In genomic region chr12:27588075-27588730, GRCh38 we compare ENCODE assay signal across 8 cellular contexts.
DNase-seq lines count a peak whose midpoint lies in the region; ATAC-seq, FAIRE-seq and TF ChIP-seq lines count a peak whose summit lies in the region.
"Not testable (repeated sequence)": the region's sequence is repeated elsewhere in the genome, so short reads cannot be mapped to it uniquely, and the experiment has no call there.

No MANE protein-coding gene starts in this region.

- not testable (repeated sequence) for H3K4me1 Mint-ChIP-seq in T-helper 17 cell
- H3K4me1 Mint-ChIP-seq in activated T-cell treated with anti-CD3 and anti-CD28 coated beads, Interleukin-2, amount 50 U/mL, for 72 hours (ENCODE audit: low read depth) = peaks cover 23% of the 10 kb centered on the region
- peaks cover 9 to 13% of the 10 kb centered on the region in 2 donors for H3K4me1 Mint-ChIP-seq in immature natural killer cell

- H3K9me3 ChIP-seq in T-helper 17 cell (ENCODE audit: control insufficient read depth, low read length, poor library complexity, severe bottlenecking); GM12878 (replicated peaks; ENCODE audit: control insufficient read depth, insufficient read depth, low read length); smooth muscle cell (replicated peaks; ENCODE audit: low read depth): not testable (repeated sequence)

- DNase-seq in GM12865 (ENCODE audit: low read depth); T-helper 17 cell; activated T-cell treated with anti-CD3 and anti-CD28 coated beads, Interleukin-2, amount 50 U/mL, for 72 hours; GM12878 (ENCODE audit: low read depth, low spot score); immature natural killer cell; smooth muscle cell (lab: John Stamatoyannopoulos, UW; ENCODE audit: unreplicated experiment): not testable (repeated sequence)

- H3K9ac ChIP-seq in GM12878 (ENCODE audit: control insufficient read depth, insufficient read depth, low read length); smooth muscle cell (ENCODE audit: low read depth): not testable (repeated sequence)

- not testable (repeated sequence) for TF ChIP-seq RAD21 in GM12878 (IDR thresholded peaks at IDR 0.05; ENCODE audit: insufficient read depth, low read depth, low read length)

- not testable (repeated sequence) for H4K20me1 ChIP-seq in GM12878 (ENCODE audit: control insufficient read depth, insufficient read depth)
- peaks cover 83% of the 10 kb centered on the region for H4K20me1 ChIP-seq in smooth muscle cell (ENCODE audit: low read depth)

- H3K4me3 Mint-ChIP-seq in T-helper 17 cell (peak overlapping the region; percentile 74), immature natural killer cell (peak overlapping the region; percentile 5 to 36 (median 29))
- peak overlapping the region; percentile 67 to 85 for H3K4me3 Mint-ChIP-seq in activated T-cell treated with anti-CD3 and anti-CD28 coated beads, Interleukin-2, amount 50 U/mL, for 72 hours

- ATAC-seq in HG03097 (IDR thresholded peaks at IDR 0.05; ENCODE audit: low FRiP score, unreplicated experiment) (peak; percentile 48), GM12878 (peak; percentile 34; the same call in 2 of the 3 replicates)
- not testable (repeated sequence) for ATAC-seq in T-helper 17 cell
- peak; percentile 23 to 32 for ATAC-seq in activated T-cell treated with anti-CD3 and anti-CD28 coated beads, Interleukin-2, amount 50 U/mL, for 72 hours (replicated peaks in 1 of 2)

- SMC1A ChIA-PET in GM12878 (lab: Charles Lee; ENCODE audit: uncharacterized antibody, unreplicated experiment) = not testable (repeated sequence)

- not testable (repeated sequence) for BruUV-seq in GM12878 (replicated peaks; lab: Mats Ljungman, UMichigan)

- peaks cover 10% of the 10 kb centered on the region for H3K4me1 ChIP-seq in GM12878 (ENCODE audit: control insufficient read depth, insufficient read depth, low read length)
- not testable (repeated sequence) for H3K4me1 ChIP-seq in smooth muscle cell (ENCODE audit: low read depth)

- H3K27ac Mint-ChIP-seq in T-helper 17 cell = peak overlapping the region; percentile 51
- H3K27ac Mint-ChIP-seq in activated T-cell treated with anti-CD3 and anti-CD28 coated beads, Interleukin-2, amount 50 U/mL, for 72 hours = peak overlapping the region; percentile 69
- peak overlapping the region in 1 of 6 donors; percentile 18 for H3K27ac Mint-ChIP-seq in immature natural killer cell

- intact Hi-C loops in GM12878 (cut with micrococcal nuclease; ENCODE audit: unreplicated experiment) = not testable (repeated sequence)

- in situ Hi-C loops in GM12878 (cut with MboI) = not testable (repeated sequence)

- H3K4me3 ChIP-seq in GM12865 (ENCODE audit: low read depth, low read length) (peak overlapping the region; percentile 27), GM12878 (peak overlapping the region; percentile 34; the same call in 1 of the 2 replicates)
- H3K4me3 ChIP-seq in smooth muscle cell = not testable (repeated sequence)

- not testable (repeated sequence) for H3K36me3 ChIP-seq in GM12878 (ENCODE audit: control insufficient read depth in 2 of 2, insufficient read depth in 2 of 2, low read length in 1 of 2); smooth muscle cell (ENCODE audit: low read depth)

- not testable (repeated sequence) for H3K79me2 ChIP-seq in GM12878 (ENCODE audit: control insufficient read depth, insufficient read depth, low read length)
- H3K79me2 ChIP-seq in smooth muscle cell (ENCODE audit: low read depth) = peaks cover 77% of the 10 kb centered on the region

- not testable (repeated sequence) for H3K27me3 Mint-ChIP-seq in T-helper 17 cell; activated T-cell treated with anti-CD3 and anti-CD28 coated beads, Interleukin-2, amount 50 U/mL, for 72 hours (ENCODE audit: low read depth); immature natural killer cell (ENCODE audit: low read depth in 3 of 3)

- not testable (repeated sequence) for H3F3A ChIP-seq in smooth muscle cell (ENCODE audit: low read depth)

- RAD21 ChIA-PET in GM12878 (lab: Charles Lee; ENCODE audit: unreplicated experiment) = not testable (repeated sequence)

- not testable (repeated sequence) for H2AFZ ChIP-seq in GM12878 (ENCODE audit: control insufficient read depth, low read depth, low read length); smooth muscle cell (ENCODE audit: low read depth)

- 2% methylated on average over 2 of the region's 2 CpGs for WGBS in GM12878 (ENCODE audit: insufficient coverage, insufficient replicate concordance, low lambda C conversion rate, missing lambda C conversion rate)
- 96% methylated on average over 2 of the region's 2 CpGs for WGBS in smooth muscle cell (ENCODE audit: low lambda C conversion rate)

- H3K4me2 ChIP-seq in GM12878 (ENCODE audit: control insufficient read depth, insufficient read depth) = peak overlapping the region; percentile 49
- not testable (repeated sequence) for H3K4me2 ChIP-seq in smooth muscle cell

- not testable (repeated sequence) for H3K27me3 ChIP-seq in GM12878 (replicated peaks in 1 of 2; ENCODE audit: control insufficient read depth in 2 of 2, insufficient read depth in 2 of 2, low read length in 1 of 2); smooth muscle cell (ENCODE audit: low read depth)

- H3K36me3 Mint-ChIP-seq in T-helper 17 cell (ENCODE audit: low read depth); activated T-cell treated with anti-CD3 and anti-CD28 coated beads, Interleukin-2, amount 50 U/mL, for 72 hours (ENCODE audit: insufficient read depth in 2 of 2); immature natural killer cell: not testable (repeated sequence)

- H3K27ac ChIP-seq in GM12878 (ENCODE audit: control insufficient read depth, insufficient read depth) (peak overlapping the region; percentile 11; the same call in 1 of the 2 replicates), smooth muscle cell (ENCODE audit: low read depth) (peak overlapping the region; percentile 69)

- peak; percentile 98 for FAIRE-seq in A204.1 (lab: Jason Lieb, UNC)
- not testable (repeated sequence) for FAIRE-seq in GM12878 (lab: Jason Lieb, UNC)

- CTCF ChIA-PET in GM12878 (lab: Yijun Ruan, JAX) = not testable (repeated sequence)

- POLR2A ChIA-PET in GM12878 (lab: Charles Lee) = not testable (repeated sequence)

- not testable (repeated sequence) for TF ChIP-seq CTCF in GM12865 (IDR thresholded peaks at IDR 0.05; ENCODE audit: insufficient read depth, low read depth, low read length, missing control alignments); GM12878 (IDR thresholded peaks at IDR 0.05 in 2 of 3, conservative IDR thresholded peaks at IDR 0.05 in 1 of 3; ENCODE audit: control insufficient read depth in 2 of 3, extremely low read depth in 1 of 3, insufficient read depth in 1 of 3, low read depth in 3 of 3, low read length in 3 of 3); smooth muscle cell (IDR thresholded peaks at IDR 0.05; ENCODE audit: borderline replicate concordance, insufficient read depth, poor library complexity, severe bottlenecking)

- not testable (repeated sequence) for TF ChIP-seq EP300 in GM12878 (IDR thresholded peaks at IDR 0.05; ENCODE audit: borderline replicate concordance in 1 of 2, control insufficient read depth in 1 of 2, low read depth in 2 of 2, low read length in 2 of 2)

- not testable (repeated sequence) for TF ChIP-seq POLR2A in GM12878 (IDR thresholded peaks at IDR 0.05; ENCODE audit: low read depth, low read length)

- H3K9me3 Mint-ChIP-seq in activated T-cell treated with anti-CD3 and anti-CD28 coated beads, Interleukin-2, amount 50 U/mL, for 72 hours; immature natural killer cell: not testable (repeated sequence)
